1 cellular context compared by ENCODE assay signal in genomic region chr12:106074361-106074705, GRCh38.
TF ChIP-seq lines count a peak whose summit lies in the region.

No MANE protein-coding gene starts in this region.

TF ChIP-seq in GM23338, 12 proteins besides CTCF, POLR2A, EP300 and RAD21 (continued from another document):
- TF ChIP-seq ZNF462 (CRISPR knock-in tag; IDR thresholded peaks at IDR 0.05) (no peak), ZNF114 (CRISPR knock-in tag; IDR thresholded peaks at IDR 0.05) (no peak), STAT1 (IDR thresholded peaks at IDR 0.05; ENCODE audit: unreplicated experiment) (no peak)
